In the genomic region with DNA sequence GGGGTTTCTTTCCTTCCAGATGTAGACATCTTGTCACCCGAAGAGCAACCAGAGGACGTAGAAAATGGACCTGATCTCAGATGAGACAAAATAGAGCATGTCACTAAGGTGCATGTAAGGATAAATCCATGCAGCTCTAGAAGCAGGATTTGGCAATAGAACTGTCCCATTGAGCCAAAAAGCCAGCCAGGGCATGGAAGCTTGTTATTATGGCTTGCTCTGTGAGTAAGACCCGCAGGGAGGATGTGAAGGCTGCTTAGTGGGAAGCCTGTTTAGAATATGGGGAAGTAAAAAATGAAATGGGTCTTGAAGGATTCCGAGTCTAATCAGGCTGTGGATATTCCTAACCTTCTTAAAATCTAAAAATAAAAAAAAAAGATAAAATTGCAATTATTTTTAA, we compare ENCODE assay signal across 16 cellular contexts.
DNase-seq lines count a peak whose midpoint lies in the region; ATAC-seq and TF ChIP-seq lines count a peak whose summit lies in the region.
"Had no signal": no experiment of that assay in that cellular context is flagged by ENCODE, and none has a peak within 500 bp of the region (broad histone marks: within the 10 kb centered on the region; RNA-seq: fewer than 3 reads in every experiment).

No MANE protein-coding gene starts in this region.

- H3K4me3 ChIP-seq in Karpas-422 (ENCODE audit: low read length) (no peak overlapping the region), SJCRH30 (peak overlapping the region; percentile 50), prostate gland (no peak overlapping the region)
- H3K4me3 ChIP-seq: K562 had no signal

- no peak overlapping the region for H3K27ac ChIP-seq in Karpas-422 (ENCODE audit: low read length)
- H3K27ac ChIP-seq in SJCRH30: peak overlapping the region; percentile 3; the same call in 1 of the 2 replicates
- no peak overlapping the region for H3K27ac ChIP-seq in prostate gland

- TF ChIP-seq CTCF in omental fat pad (IDR thresholded peaks at IDR 0.05) (no peak), prostate gland (IDR thresholded peaks at IDR 0.05) (no peak)

- WGBS in prostate gland: 78% methylated on average over 4 of the region's 4 CpGs

- H3K79me2 ChIP-seq in Karpas-422 (ENCODE audit: low read length): no peaks in the 10 kb centered on the region

- peak overlapping the region; percentile 0 for H3K4me2 ChIP-seq in Karpas-422 (ENCODE audit: low read depth, low read length, poor library complexity, severe bottlenecking)

- H4K20me1 ChIP-seq in Karpas-422 (ENCODE audit: insufficient read depth, low read depth, low read length): no peaks in the 10 kb centered on the region

- H3K9me3 ChIP-seq in Karpas-422 (ENCODE audit: low read length) (no peaks in the 10 kb centered on the region), SJCRH30 (replicated peaks) (no peaks in the 10 kb centered on the region), prostate gland (no peaks in the 10 kb centered on the region)

- ATAC-seq in sciatic nerve (peak; percentile 29), GM21619 (IDR thresholded peaks at IDR 0.05; ENCODE audit: unreplicated experiment) (no peak), omental fat pad (ENCODE audit: low FRiP score) (no peak)
- ATAC-seq: K562 had no signal

- H3K9ac ChIP-seq in Karpas-422 (ENCODE audit: low read length): no peak overlapping the region

- H3K9me2 ChIP-seq in Karpas-422 (replicated peaks; ENCODE audit: insufficient read depth, low read length): no peaks in the 10 kb centered on the region

- DNase-seq in Karpas-422 (no peak), SJCRH30 (no peak), fibroblast of peridontal ligament (ENCODE audit: extremely low read depth) (peak; percentile 5), sciatic nerve (ENCODE audit: low spot score) (no peak), COLO829 (ENCODE audit: low spot score) (no peak), omental fat pad (ENCODE audit: low spot score) (no peak), prostate gland (ENCODE audit: low spot score) (no peak)
- DNase-seq: activated B cell treated with CpG ODN at 0.5 μM for 24 hours; activated CD8-positive, alpha-beta memory T cell treated with anti-CD3 and anti-CD28 coated beads, Interleukin-2, amount 50 U/mL, for 48 hours; activated naive CD8-positive, alpha-beta T cell treated with anti-CD3 and anti-CD28 coated beads for 36 hours; foreskin melanocyte; kidney; NCI-H2107; stimulated activated CD4-positive, alpha-beta T cell treated with anti-CD3 and anti-CD28 coated beads, Interleukin-2, amount 100 ng/mL, for 48 hours had no signal

- no peak for TF ChIP-seq POLR2A in prostate gland (IDR thresholded peaks at IDR 0.05)

- intact Hi-C loops in sciatic nerve (cut with DNase I): loop anchor here (5.0 kb wide), 1 partner anchor 907 kb away; no protein-coding TSS in a partner anchor
- intact Hi-C loops in prostate gland (cut with DNase I): loop anchor here (5.0 to 10.0 kb wide), 2 partner anchors 240 to 907 kb away; no protein-coding TSS in a partner anchor

- H3K27me3 ChIP-seq in Karpas-422 (ENCODE audit: low read length): no peaks in the 10 kb centered on the region
- no peaks in the 10 kb centered on the region for H3K27me3 ChIP-seq in SJCRH30
- no peaks in the 10 kb centered on the region for H3K27me3 ChIP-seq in prostate gland (replicated peaks; ENCODE audit: insufficient read depth)

- no peaks in the 10 kb centered on the region for H3K36me3 ChIP-seq in Karpas-422 (ENCODE audit: insufficient read depth, low read length)
- no peaks in the 10 kb centered on the region for H3K36me3 ChIP-seq in SJCRH30
- H3K36me3 ChIP-seq in prostate gland: no peaks in the 10 kb centered on the region

- peaks cover 34% of the 10 kb centered on the region for H3K4me1 ChIP-seq in Karpas-422 (ENCODE audit: low read length)
- peaks cover under 1% of the 10 kb centered on the region for H3K4me1 ChIP-seq in SJCRH30
- H3K4me1 ChIP-seq in prostate gland (replicated peaks): no peaks in the 10 kb centered on the region

- peak overlapping the region; percentile 38; the same call in 1 of the 2 replicates for H2AFZ ChIP-seq in Karpas-422 (ENCODE audit: low read length)
